In the genomic region with DNA sequence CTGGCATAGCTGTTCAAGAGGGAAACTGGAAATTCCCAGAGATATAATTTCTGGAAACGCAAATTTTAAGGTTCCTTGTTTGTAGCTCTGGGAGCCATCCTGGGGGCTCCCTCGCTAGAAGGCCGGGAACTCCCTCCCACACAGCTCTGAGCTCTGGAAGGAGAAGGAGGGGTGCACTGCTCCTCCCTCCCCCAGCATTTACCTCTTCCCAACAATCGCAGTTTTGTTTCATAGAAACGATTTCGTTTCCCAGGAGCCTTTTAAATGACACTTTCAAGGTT, we compare ENCODE assay signal across 20 cellular contexts. TPM values are rescaled to one million over a fixed set of nuclear protein-coding genes. Genes with fewer than 3 reads are reported as not detected.
DNase-seq lines count a peak whose midpoint lies in the region; ATAC-seq and TF ChIP-seq lines count a peak whose summit lies in the region.
"Had no signal": no experiment of that assay in that cellular context is flagged by ENCODE, and none has a peak within 500 bp of the region (broad histone marks: within the 10 kb centered on the region; RNA-seq: fewer than 3 reads in every experiment).

No MANE protein-coding gene starts in this region.

- intact Hi-C loops in ascending aorta (cut with DNase I): no loop called here

- H3K27me3 ChIP-seq in SJCRH30 (no peaks in the 10 kb centered on the region), neural cell (ENCODE audit: insufficient read depth, low read depth, low read length) (no peaks in the 10 kb centered on the region), smooth muscle cell (ENCODE audit: low read depth) (no peaks in the 10 kb centered on the region), ascending aorta (no peaks in the 10 kb centered on the region)

- DNase-seq in SJCRH30 (no peak), smooth muscle cell (lab: John Stamatoyannopoulos, UW; ENCODE audit: unreplicated experiment) (no peak), ascending aorta (ENCODE audit: low spot score in 2 of 2) (no peak), superior temporal gyrus (ENCODE audit: extremely low spot score) (no peak)
- DNase-seq: C1 segment of cervical spinal cord; CD8-positive, alpha-beta memory T cell; MV-4-11; NCI-H187; NCI-H510A; NCI-H748 treated with DMSO at 0.1 percent for 48 hours; NK-92 treated with Interleukin-12 subunit alpha and Interleukin-12 subunit beta, amount 100 ng/mL, for 24 hours had no signal

- H3K36me3 ChIP-seq in SJCRH30 (no peaks in the 10 kb centered on the region), neural cell (ENCODE audit: insufficient read depth, low read length) (no peaks in the 10 kb centered on the region), smooth muscle cell (ENCODE audit: low read depth) (no peaks in the 10 kb centered on the region), ascending aorta (no peaks in the 10 kb centered on the region)

- H4K20me1 ChIP-seq in neural cell (ENCODE audit: insufficient read depth): no peaks in the 10 kb centered on the region
- no peaks in the 10 kb centered on the region for H4K20me1 ChIP-seq in smooth muscle cell (ENCODE audit: low read depth)

- no peak for ATAC-seq in GM19452 (IDR thresholded peaks at IDR 0.05; ENCODE audit: unreplicated experiment)
- ATAC-seq: Right ventricle myocardium inferior had no signal

- peak; percentile 18 for TF ChIP-seq RAD21 in neural cell (conservative IDR thresholded peaks at IDR 0.05)

- TF ChIP-seq EP300 in neural cell (conservative IDR thresholded peaks at IDR 0.05; ENCODE audit: poor library complexity, severe bottlenecking): no peak

- no peaks in the 10 kb centered on the region for H3K9me3 ChIP-seq in SJCRH30 (replicated peaks)
- H3K9me3 ChIP-seq in neural cell (ENCODE audit: low read length): no peaks in the 10 kb centered on the region
- H3K9me3 ChIP-seq in smooth muscle cell (replicated peaks; ENCODE audit: low read depth): no peaks in the 10 kb centered on the region
- no peaks in the 10 kb centered on the region for H3K9me3 ChIP-seq in ascending aorta
- H3K9me3 ChIP-seq: SK-N-SH had no signal

- H3K79me2 ChIP-seq in neural cell (replicated peaks; ENCODE audit: insufficient read depth, low read length) (no peaks in the 10 kb centered on the region), smooth muscle cell (ENCODE audit: low read depth) (no peaks in the 10 kb centered on the region)

- H3K4me3 Mint-ChIP-seq in brain: peak overlapping the region in 4 of 5 experiments; percentile 49 to 69 (median 58)
- H3K4me3 Mint-ChIP-seq: CD8-positive, alpha-beta memory T cell had no signal

- H3K9ac ChIP-seq in neural cell (ENCODE audit: low read length): peak overlapping the region; percentile 94
- H3K9ac ChIP-seq in smooth muscle cell (ENCODE audit: low read depth): no peak overlapping the region
- H3K9ac ChIP-seq: KMS-11, SK-N-SH had no signal

- peaks cover 31% of the 10 kb centered on the region for H3F3A ChIP-seq in neural cell (ENCODE audit: insufficient read depth, low read length, poor library complexity, severe bottlenecking)
- H3F3A ChIP-seq in smooth muscle cell (ENCODE audit: low read depth): peaks cover 8% of the 10 kb centered on the region

- H3K27ac Mint-ChIP-seq in brain: peak overlapping the region; percentile 97 to 99 (median 97)

- H3K27me3 Mint-ChIP-seq in brain: peaks cover 17% of the 10 kb centered on the region

- H3K27ac ChIP-seq in SJCRH30 (peak overlapping the region; percentile 52), neural cell (ENCODE audit: low read length) (peak overlapping the region; percentile 100), smooth muscle cell (ENCODE audit: low read depth) (no peak overlapping the region), ascending aorta (no peak overlapping the region)
- H3K27ac ChIP-seq: HL-60, KMS-11 had no signal

- WGBS in smooth muscle cell (ENCODE audit: low lambda C conversion rate): 49% methylated on average over 6 of the region's 6 CpGs

- no peaks in the 10 kb centered on the region for H3K9me2 ChIP-seq in neural cell (ENCODE audit: insufficient read depth, low read length)
- H3K9me2 ChIP-seq: SK-N-SH had no signal

- H3K4me3 ChIP-seq in SJCRH30 (peak overlapping the region; percentile 18), neural cell (ENCODE audit: low read length) (peak overlapping the region; percentile 46), smooth muscle cell (no peak overlapping the region), ascending aorta (no peak overlapping the region)

- no peaks in the 10 kb centered on the region for H3K36me3 Mint-ChIP-seq in brain
- H3K36me3 Mint-ChIP-seq: CD8-positive, alpha-beta memory T cell had no signal

- peaks cover 0 to 8% (median 2%) of the 10 kb centered on the region in 5 experiments for H3K9me3 Mint-ChIP-seq in brain
- H3K9me3 Mint-ChIP-seq: CD8-positive, alpha-beta memory T cell had no signal

- H3K4me1 Mint-ChIP-seq in brain: peaks cover 86% of the 10 kb centered on the region
- H3K4me1 Mint-ChIP-seq: CD8-positive, alpha-beta memory T cell had no signal

- H3K4me1 ChIP-seq in SJCRH30: peaks cover 48% of the 10 kb centered on the region
- H3K4me1 ChIP-seq in smooth muscle cell (ENCODE audit: low read depth): peaks cover 43% of the 10 kb centered on the region
- no peaks in the 10 kb centered on the region for H3K4me1 ChIP-seq in ascending aorta

- TF ChIP-seq CTCF in brain (conservative IDR thresholded peaks at IDR 0.05) (no peak), neural cell (IDR thresholded peaks at IDR 0.05; ENCODE audit: poor library complexity, severe bottlenecking) (no peak), smooth muscle cell (IDR thresholded peaks at IDR 0.05; ENCODE audit: borderline replicate concordance, insufficient read depth, poor library complexity, severe bottlenecking) (no peak), ascending aorta (IDR thresholded peaks at IDR 0.05) (no peak)

- H3K4me2 ChIP-seq in neural cell (ENCODE audit: low read length) (peak overlapping the region; percentile 33), smooth muscle cell (peak overlapping the region; percentile 6)
- H3K4me2 ChIP-seq: KMS-11, SK-N-SH had no signal

- no peak overlapping the region for H2AFZ ChIP-seq in neural cell (ENCODE audit: low read depth, low read length)
- H2AFZ ChIP-seq in smooth muscle cell (ENCODE audit: low read depth): no peak overlapping the region

TF ChIP-seq in neural cell, 6 proteins besides CTCF, POLR2A, EP300 and RAD21:
- TF ChIP-seq, protein P1, sequence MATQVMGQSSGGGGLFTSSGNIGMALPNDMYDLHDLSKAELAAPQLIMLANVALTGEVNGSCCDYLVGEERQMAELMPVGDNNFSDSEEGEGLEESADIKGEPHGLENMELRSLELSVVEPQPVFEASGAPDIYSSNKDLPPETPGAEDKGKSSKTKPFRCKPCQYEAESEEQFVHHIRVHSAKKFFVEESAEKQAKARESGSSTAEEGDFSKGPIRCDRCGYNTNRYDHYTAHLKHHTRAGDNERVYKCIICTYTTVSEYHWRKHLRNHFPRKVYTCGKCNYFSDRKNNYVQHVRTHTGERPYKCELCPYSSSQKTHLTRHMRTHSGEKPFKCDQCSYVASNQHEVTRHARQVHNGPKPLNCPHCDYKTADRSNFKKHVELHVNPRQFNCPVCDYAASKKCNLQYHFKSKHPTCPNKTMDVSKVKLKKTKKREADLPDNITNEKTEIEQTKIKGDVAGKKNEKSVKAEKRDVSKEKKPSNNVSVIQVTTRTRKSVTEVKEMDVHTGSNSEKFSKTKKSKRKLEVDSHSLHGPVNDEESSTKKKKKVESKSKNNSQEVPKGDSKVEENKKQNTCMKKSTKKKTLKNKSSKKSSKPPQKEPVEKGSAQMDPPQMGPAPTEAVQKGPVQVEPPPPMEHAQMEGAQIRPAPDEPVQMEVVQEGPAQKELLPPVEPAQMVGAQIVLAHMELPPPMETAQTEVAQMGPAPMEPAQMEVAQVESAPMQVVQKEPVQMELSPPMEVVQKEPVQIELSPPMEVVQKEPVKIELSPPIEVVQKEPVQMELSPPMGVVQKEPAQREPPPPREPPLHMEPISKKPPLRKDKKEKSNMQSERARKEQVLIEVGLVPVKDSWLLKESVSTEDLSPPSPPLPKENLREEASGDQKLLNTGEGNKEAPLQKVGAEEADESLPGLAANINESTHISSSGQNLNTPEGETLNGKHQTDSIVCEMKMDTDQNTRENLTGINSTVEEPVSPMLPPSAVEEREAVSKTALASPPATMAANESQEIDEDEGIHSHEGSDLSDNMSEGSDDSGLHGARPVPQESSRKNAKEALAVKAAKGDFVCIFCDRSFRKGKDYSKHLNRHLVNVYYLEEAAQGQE (IDR thresholded peaks at IDR 0.05; ENCODE audit: borderline replicate concordance): peak; percentile 93
- no peak for TF ChIP-seq POLR2AphosphoS5 (IDR thresholded peaks at IDR 0.05)

RNA-seq across cellular contexts. Expression of a gene that starts 14.0 kb away (rescaled TPM):
- total RNA-seq in SJCRH30 (2014; rRNA removed; shearing (Covaris generic)): 0.38 and 1.2 TPM in 2 replicates
- polyA plus RNA-seq in brain (ENCODE audit: insufficient read depth, low read depth, low replicate concordance) (0.46 TPM), neural cell (1.4 TPM in 2 replicates), smooth muscle cell (5.8 and 10.0 TPM in 2 replicates)
- 0.73 and 1.3 TPM in 2 replicates for polyA minus RNA-seq in neural cell
- total RNA-seq in smooth muscle cell (2.1 and 3.8 TPM in 2 replicates), ascending aorta (not detected)
- total RNA-seq: CD8-positive, alpha-beta memory T cell; HT1080; OCI-LY7; Right ventricle myocardium inferior had no signal
- polyA plus RNA-seq: CD8-positive, alpha-beta memory T cell had no signal

RNA-seq across cellular contexts. Expression of a gene that starts 19.6 kb away (rescaled TPM):
- 67.8 and 94.4 TPM in 2 replicates for total RNA-seq in SJCRH30 (2014; rRNA removed; shearing (Covaris generic))
- 1.1 TPM for polyA plus RNA-seq in brain (ENCODE audit: insufficient read depth, low read depth, low replicate concordance)
- 4.4 and 11.9 TPM in 2 replicates for polyA plus RNA-seq in neural cell
- 8.5 and 9.6 TPM in 2 replicates for polyA minus RNA-seq in neural cell
- total RNA-seq in smooth muscle cell: 111 and 124 TPM in 2 replicates
- 237 and 253 TPM in 2 replicates for polyA plus RNA-seq in smooth muscle cell
- total RNA-seq in ascending aorta: not detected
- total RNA-seq: CD8-positive, alpha-beta memory T cell; HT1080; OCI-LY7; Right ventricle myocardium inferior had no signal
- polyA plus RNA-seq: CD8-positive, alpha-beta memory T cell had no signal

RNA-seq across cellular contexts. Expression of a gene that starts 48.7 kb away (rescaled TPM):
- total RNA-seq in SJCRH30 (2014; rRNA removed; shearing (Covaris generic)): 19.8 and 27.7 TPM in 2 replicates
- polyA plus RNA-seq in brain (ENCODE audit: insufficient read depth, low read depth, low replicate concordance) (13.7 TPM), neural cell (not detected in 2 replicates), smooth muscle cell (93.3 and 130 TPM in 2 replicates)
- not detected in 2 replicates for polyA minus RNA-seq in neural cell
- total RNA-seq in smooth muscle cell (67.3 and 119 TPM in 2 replicates), ascending aorta (211 TPM)
- total RNA-seq: CD8-positive, alpha-beta memory T cell; OCI-LY7 had no signal
- polyA plus RNA-seq: CD8-positive, alpha-beta memory T cell had no signal

Comparison
In these comparisons a context has a peak if more than half of its experiments do, and no peak if none do; other contexts are left out.
1. H3K27ac ChIP-seq: peak in SJCRH30 (single experiment) and neural cell (single experiment); none in smooth muscle cell (single experiment) and ascending aorta (0 of 2).
2. H3K4me3 ChIP-seq: peak in SJCRH30 (single experiment) and neural cell (single experiment); none in smooth muscle cell (single experiment) and ascending aorta (0 of 2).
3. RNA of a gene that starts 19.6 kb away (total RNA-seq): 111 to 124 TPM in smooth muscle cell and 67.8 to 94.4 TPM in SJCRH30; not detected in ascending aorta (single experiment); every median in the first group is over 10 times any median in the second.